8 cellular contexts compared by ENCODE assay signal in the genomic region with DNA sequence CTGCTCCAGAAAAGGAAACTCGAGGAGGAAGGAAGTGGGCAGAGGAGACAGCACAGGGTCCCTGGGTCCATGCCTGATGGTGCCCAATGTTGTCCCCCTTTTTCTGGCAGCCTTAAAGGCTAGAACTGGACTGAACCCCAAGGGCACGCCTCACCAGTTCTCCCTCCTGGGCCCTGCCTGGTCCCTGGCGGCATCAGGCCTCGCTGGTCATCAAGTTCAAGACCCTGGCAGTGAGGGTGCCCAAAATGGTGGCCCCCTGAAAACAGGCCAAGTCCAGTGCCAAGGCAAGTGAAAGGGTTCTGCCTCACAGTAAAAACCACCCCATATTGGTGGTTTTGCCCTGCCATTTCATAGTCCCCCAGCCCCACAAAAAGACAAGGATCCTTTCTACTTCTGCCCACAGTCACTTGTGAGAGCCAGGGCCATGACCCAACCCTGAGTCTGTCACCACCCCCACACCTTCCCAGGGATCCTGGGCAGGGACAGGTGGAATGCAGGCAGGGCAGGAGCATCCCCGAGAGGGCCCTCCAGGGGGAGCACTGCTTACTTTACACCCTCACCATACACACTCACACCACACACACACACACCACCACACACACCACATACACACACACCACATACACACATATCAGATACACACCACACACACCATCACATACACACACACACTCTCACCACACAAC.
DNase-seq lines count a peak whose midpoint lies in the region; ATAC-seq, FAIRE-seq and TF ChIP-seq lines count a peak whose summit lies in the region.

No MANE protein-coding gene starts in this region.

- intact Hi-C loops in CD4-positive, alpha-beta T cell (cut with DNase I, micrococcal nuclease) = loop anchor here (5.0 kb wide), 3 partner anchors 113 to 1667 kb away; no protein-coding TSS in a partner anchor
- intact Hi-C loops in left ventricle myocardium superior (cut with micrococcal nuclease) = loop anchor here (5.0 kb wide), 1 partner anchor 332 kb away; no protein-coding TSS in a partner anchor

- peak; percentile 3 for ATAC-seq in CD4-positive, alpha-beta T cell (ENCODE audit: poor library complexity)
- ATAC-seq in GM19324 (IDR thresholded peaks at IDR 0.05; ENCODE audit: low FRiP score, unreplicated experiment) (peak; percentile 36), HG03159 (IDR thresholded peaks at IDR 0.05; ENCODE audit: unreplicated experiment) (peak; percentile 35), left ventricle myocardium superior (no peak)
- ATAC-seq in activated naive CD4-positive, alpha-beta T cell treated with anti-CD3 and anti-CD28 coated beads, Interleukin-2, amount 50 U/mL, for 72 hours = peak; percentile 7 to 9

- POLR2A ChIA-PET in CD4-positive, alpha-beta T cell (lab: Charles Lee) = no interaction called here

- no peak for FAIRE-seq in urothelium cell line (lab: Jason Lieb, UNC)

- H3K4me3 Mint-ChIP-seq in CD4-positive, alpha-beta T cell = peak overlapping the region; percentile 58

- no peaks in the 10 kb centered on the region for H3K36me3 Mint-ChIP-seq in CD4-positive, alpha-beta T cell (ENCODE audit: low read depth)
- H3K36me3 Mint-ChIP-seq in activated naive CD4-positive, alpha-beta T cell treated with anti-CD3 and anti-CD28 coated beads, Interleukin-2, amount 50 U/mL, for 72 hours = peaks cover 0 to 9% of the 10 kb centered on the region in 2 donors

- H3K4me1 Mint-ChIP-seq in CD4-positive, alpha-beta T cell (ENCODE audit: low read depth) = peaks cover 10% of the 10 kb centered on the region

- H3K27ac Mint-ChIP-seq in CD4-positive, alpha-beta T cell = no peak overlapping the region
- H3K27ac Mint-ChIP-seq in activated naive CD4-positive, alpha-beta T cell treated with anti-CD3 and anti-CD28 coated beads, Interleukin-2, amount 50 U/mL, for 72 hours = peak overlapping the region in 1 of 2 donors; percentile 83

- no peak overlapping the region for H3K27ac ChIP-seq in CD4-positive, alpha-beta T cell (ENCODE audit: low read depth, low read length)
- H3K27ac ChIP-seq in caudate nucleus (ENCODE audit: low read depth, low read length) = no peak overlapping the region

- no peak for DNase-seq in CD4-positive, alpha-beta T cell
- DNase-seq in activated naive CD4-positive, alpha-beta T cell treated with anti-CD3 and anti-CD28 coated beads, Interleukin-2, amount 50 U/mL, for 72 hours (ENCODE audit: low spot score in 2 of 2) = no peak
- DNase-seq in urothelium cell line (ENCODE audit: low spot score) = peak; percentile 46
- no peak for DNase-seq in AG20443 (ENCODE audit: low spot score)
- DNase-seq in caudate nucleus (lab: John Stamatoyannopoulos, UW) = no peak
- no peak for DNase-seq in left ventricle myocardium superior

- no peaks in the 10 kb centered on the region for H3K27me3 Mint-ChIP-seq in CD4-positive, alpha-beta T cell

- H3K9me3 ChIP-seq in CD4-positive, alpha-beta T cell (ENCODE audit: control insufficient read depth, low read length) = no peaks in the 10 kb centered on the region

- H3K27me3 ChIP-seq in CD4-positive, alpha-beta T cell (ENCODE audit: control insufficient read depth, insufficient read depth, low read length) = no peaks in the 10 kb centered on the region

- no peak for TF ChIP-seq CTCF in CD4-positive, alpha-beta T cell (IDR thresholded peaks at IDR 0.05)

- H3K9me3 Mint-ChIP-seq in CD4-positive, alpha-beta T cell = peaks cover 4% of the 10 kb centered on the region
- H3K9me3 Mint-ChIP-seq in activated naive CD4-positive, alpha-beta T cell treated with anti-CD3 and anti-CD28 coated beads, Interleukin-2, amount 50 U/mL, for 72 hours = peaks cover 11 to 18% of the 10 kb centered on the region in 2 donors

- CTCF ChIA-PET in CD4-positive, alpha-beta T cell (lab: Charles Lee) = no interaction called here
